ENCODE assay signal across 13 cellular contexts in genomic region chr4:8281519-8282133, GRCh38. TPM values are rescaled to one million over a fixed set of nuclear protein-coding genes. Genes with fewer than 3 reads are reported as not detected.
A peak's percentile ranks its signal among the peaks of the same experiment; 100 is the strongest.
DNase-seq lines count a peak whose midpoint lies in the region; ATAC-seq and TF ChIP-seq lines count a peak whose summit lies in the region.
"Had no signal": no experiment of that assay in that cellular context is flagged by ENCODE, and none has a peak within 500 bp of the region (broad histone marks: within the 10 kb centered on the region; RNA-seq: fewer than 3 reads in every experiment).

No MANE protein-coding gene starts in this region.

- peak in 2 of 4 donors; percentile 21 to 95 for TF ChIP-seq EP300 in sigmoid colon (IDR thresholded peaks at IDR 0.05)

- TF ChIP-seq CTCF in AG09319 (IDR thresholded peaks at IDR 0.05; ENCODE audit: low read depth, low read length) (no peak), sigmoid colon (IDR thresholded peaks at IDR 0.05) (no peak), coronary artery (IDR thresholded peaks at IDR 0.05) (no peak)

- intact Hi-C loops in Right ventricle myocardium superior (cut with DNase I) (no loop called here), sigmoid colon (cut with DNase I) (no loop called here)

- H3K27me3 ChIP-seq in sigmoid colon: no peaks in the 10 kb centered on the region

- peaks cover 0 to 64% (median 59%) of the 10 kb centered on the region in 4 donors for H3K4me1 ChIP-seq in sigmoid colon

- ATAC-seq in Right ventricle myocardium superior (ENCODE audit: poor library complexity) (peak; percentile 68), HG02642 (IDR thresholded peaks at IDR 0.05; ENCODE audit: poor library complexity, unreplicated experiment) (no peak)

- H3K4me3 ChIP-seq in sigmoid colon (no peak overlapping the region), coronary artery (no peak overlapping the region)
- H3K4me3 ChIP-seq: SK-N-MC had no signal

- no peaks in the 10 kb centered on the region for H3K36me3 ChIP-seq in sigmoid colon

- H3K9me3 ChIP-seq in sigmoid colon: no peaks in the 10 kb centered on the region

- DNase-seq in AG09319 (ENCODE audit: extremely low read depth, low read depth): peak; percentile 86
- peak; percentile 86 for DNase-seq in RPMI7951 (ENCODE audit: low read depth)
- DNase-seq in Right ventricle myocardium superior: peak; percentile 92
- DNase-seq in sigmoid colon: peak; percentile 93
- DNase-seq in coronary artery (ENCODE audit: low spot score): no peak
- DNase-seq in NCI-H1105 treated with DMSO at 0.1 percent for 48 hours (lab: John Stamatoyannopoulos, UW): no peak
- no peak for DNase-seq in NOMO-1 treated with dmso at 0.1 percent for 144 hours (lab: John Stamatoyannopoulos, UW; ENCODE audit: unreplicated experiment)
- DNase-seq: activated CD8-positive, alpha-beta memory T cell treated with anti-CD3 and anti-CD28 coated beads, Interleukin-2, amount 50 U/mL, for 48 hours; DMS79; NCI-H2029 treated with DMSO at 0.1 percent for 48 hours had no signal

- WGBS in sigmoid colon, 2 donors: 69 to 72% methylated on average over 19 of the region's 19 CpGs

- TF ChIP-seq POLR2A in sigmoid colon (IDR thresholded peaks at IDR 0.05): no peak

- peak overlapping the region; percentile 23 to 72 (median 60) for H3K27ac ChIP-seq in sigmoid colon
- peak overlapping the region in 1 of 2 donors; percentile 45 for H3K27ac ChIP-seq in coronary artery
- H3K27ac ChIP-seq: HL-60, SK-N-MC had no signal

RNA-seq across cellular contexts. Expression of gene HTRA3, which starts 12.1 kb away (rescaled TPM):
- total RNA-seq in RPMI7951 (2014; rRNA removed; shearing (Covaris generic)): 7.8 and 8.6 TPM in 2 replicates
- total RNA-seq in Right ventricle myocardium superior (123 TPM), sigmoid colon (10 to 100 TPM; 14.5 to 49.6 (median 32.1) TPM)
- polyA plus RNA-seq in sigmoid colon: 1 to 10 TPM; 1.2 to 5.0 (median 3.6) TPM

Comparison
In these comparisons a context has a peak if more than half of its experiments do, and no peak if none do; other contexts are left out.
1. DNase-seq: peak in AG09319 (single experiment), RPMI7951 (single experiment), Right ventricle myocardium superior (single experiment) and sigmoid colon (single experiment); none in coronary artery (single experiment), NCI-H1105 treated with DMSO at 0.1 percent for 48 hours (single experiment) and NOMO-1 treated with dmso at 0.1 percent for 144 hours (single experiment).